Comparison of ENCODE assay signal across 19 cellular contexts in genomic region chr6:90947184-90948064, GRCh38.
DNase-seq lines count a peak whose midpoint lies in the region; ATAC-seq and TF ChIP-seq lines count a peak whose summit lies in the region.
"Had no signal": no experiment of that assay in that cellular context is flagged by ENCODE, and none has a peak within 500 bp of the region (broad histone marks: within the 10 kb centered on the region; RNA-seq: fewer than 3 reads in every experiment).

No MANE protein-coding gene starts in this region.

- H3K4me1 ChIP-seq in mesenchymal stem cell (ENCODE audit: control insufficient read depth, insufficient read depth, low read depth, low read length) = no peaks in the 10 kb centered on the region

- no peak overlapping the region for H3K9ac ChIP-seq in mesenchymal stem cell (ENCODE audit: low read length)
- H3K9ac ChIP-seq: GM23248 had no signal

- H3K36me3 Mint-ChIP-seq in activated CD4-positive, alpha-beta T cell treated with anti-CD3 and anti-CD28 coated beads, Interleukin-2, amount 10 ng/mL, durations not matched to agents 24 days and 14 days (ENCODE audit: low read depth) = no peaks in the 10 kb centered on the region
- H3K36me3 Mint-ChIP-seq in WTC11 = no peaks in the 10 kb centered on the region
- H3K36me3 Mint-ChIP-seq: CD4-positive, alpha-beta memory T cell had no signal

- H3K27ac ChIP-seq in mesenchymal stem cell (ENCODE audit: low read length, poor library complexity, severe bottlenecking) = no peak overlapping the region
- H3K27ac ChIP-seq: GM23248 had no signal

- H3K4me3 Mint-ChIP-seq in activated CD4-positive, alpha-beta T cell treated with anti-CD3 and anti-CD28 coated beads, Interleukin-2, amount 10 ng/mL, durations not matched to agents 24 days and 14 days = no peak overlapping the region
- no peak overlapping the region for H3K4me3 Mint-ChIP-seq in WTC11
- H3K4me3 Mint-ChIP-seq in stimulated activated naive CD8-positive, alpha-beta T cell treated with anti-CD3 and anti-CD28 coated beads, Interleukin-15, amount 100 ng/mL, for 72 hours = no peak overlapping the region
- H3K4me3 Mint-ChIP-seq: CD4-positive, alpha-beta memory T cell had no signal

- H2BK120ac ChIP-seq in mesenchymal stem cell (ENCODE audit: low read depth, low read length) = no peak overlapping the region

- H3K4me3 ChIP-seq in mesenchymal stem cell (ENCODE audit: insufficient read depth in 1 of 2, low read depth in 1 of 2, low read length in 2 of 2) = no peak overlapping the region
- H3K4me3 ChIP-seq: GM23248 had no signal

- H3K14ac ChIP-seq in mesenchymal stem cell (ENCODE audit: low read length in 2 of 2) = peak overlapping the region in 1 of 2 experiments; percentile 59

- peak overlapping the region; percentile 56 for H4K91ac ChIP-seq in mesenchymal stem cell (ENCODE audit: low read length)

- intact Hi-C loops in activated CD4-positive, alpha-beta T cell treated with anti-CD3 and anti-CD28 coated beads, Interleukin-2, amount 10 ng/mL, durations not matched to agents 24 days and 14 days (cut with micrococcal nuclease) = no loop called here

- H3K27me3 ChIP-seq in mesenchymal stem cell (ENCODE audit: control insufficient read depth in 1 of 2, insufficient read depth in 1 of 2, low read length in 2 of 2) = no peaks in the 10 kb centered on the region

- no peaks in the 10 kb centered on the region for H3K36me3 ChIP-seq in mesenchymal stem cell (ENCODE audit: control insufficient read depth in 1 of 2, insufficient read depth in 2 of 2, low read depth in 1 of 2, low read length in 2 of 2)

- H3K79me1 ChIP-seq in mesenchymal stem cell (replicated peaks; ENCODE audit: low read length, poor library complexity, severe bottlenecking) = no peaks in the 10 kb centered on the region

- no peak overlapping the region for H3K23ac ChIP-seq in mesenchymal stem cell (ENCODE audit: low read length in 2 of 2)

- TF ChIP-seq CTCF in WTC11 (IDR thresholded peaks at IDR 0.05) = no peak

- ATAC-seq in WTC11 = peak; percentile 41
- ATAC-seq in stimulated activated naive CD8-positive, alpha-beta T cell treated with anti-CD3 and anti-CD28 coated beads, Interleukin-15, amount 100 ng/mL, for 72 hours = peak; percentile 43

- 94% methylated on average over 29 of the region's 29 CpGs for WGBS in mesenchymal stem cell

- POLR2A ChIA-PET in WTC11 (lab: Charles Lee) = no interaction called here

- DNase-seq in activated CD4-positive, alpha-beta T cell treated with anti-CD3 and anti-CD28 coated beads, Interleukin-2, amount 10 ng/mL, durations not matched to agents 24 days and 14 days = peak; percentile 44
- DNase-seq in activated CD4-positive, alpha-beta T cell treated with anti-CD3 and anti-CD28 coated beads for 4 hours = no peak
- DNase-seq in WTC11 (ENCODE audit: low spot score) (no peak), mesenchymal stem cell (no peak), CD1c-positive myeloid dendritic cell (ENCODE audit: extremely low spot score) (no peak), NCI-H2227 (lab: John Stamatoyannopoulos, UW; ENCODE audit: unreplicated experiment) (no peak)
- DNase-seq in stimulated activated naive CD8-positive, alpha-beta T cell treated with anti-CD3 and anti-CD28 coated beads, Interleukin-15, amount 100 ng/mL, for 72 hours = no peak
- no peak for DNase-seq in stimulated activated CD4-positive, alpha-beta T cell treated with anti-CD3 and anti-CD28 coated beads, Interleukin-4, amount 100 ng/mL, for 4 hours
- DNase-seq: 8988T, Calu3, GF-D8, GM23248, KG1, NCI-H1105 treated with DMSO at 0.1 percent for 48 hours, NCI-H1694 treated with DMSO at 0.1 percent for 48 hours, NCI-H510A treated with DMSO at 0.1 percent for 48 hours, NCI-H82, RPMI8226 had no signal

- no peak overlapping the region for H3K18ac ChIP-seq in mesenchymal stem cell (ENCODE audit: low read depth in 1 of 2, low read length in 2 of 2)

- no peaks in the 10 kb centered on the region for H3K4me1 Mint-ChIP-seq in activated CD4-positive, alpha-beta T cell treated with anti-CD3 and anti-CD28 coated beads, Interleukin-2, amount 10 ng/mL, durations not matched to agents 24 days and 14 days
- H3K4me1 Mint-ChIP-seq in WTC11 = no peaks in the 10 kb centered on the region
- no peaks in the 10 kb centered on the region for H3K4me1 Mint-ChIP-seq in stimulated activated naive CD8-positive, alpha-beta T cell treated with anti-CD3 and anti-CD28 coated beads, Interleukin-15, amount 100 ng/mL, for 72 hours
- H3K4me1 Mint-ChIP-seq: CD4-positive, alpha-beta memory T cell had no signal

- CTCF ChIA-PET in WTC11 (lab: Charles Lee) = no interaction called here

- H3K27me3 Mint-ChIP-seq in activated CD4-positive, alpha-beta T cell treated with anti-CD3 and anti-CD28 coated beads, Interleukin-2, amount 10 ng/mL, durations not matched to agents 24 days and 14 days = peaks cover 2% of the 10 kb centered on the region
- H3K27me3 Mint-ChIP-seq in WTC11 (ENCODE audit: low read depth) = no peaks in the 10 kb centered on the region
- no peaks in the 10 kb centered on the region for H3K27me3 Mint-ChIP-seq in stimulated activated naive CD8-positive, alpha-beta T cell treated with anti-CD3 and anti-CD28 coated beads, Interleukin-15, amount 100 ng/mL, for 72 hours
- H3K27me3 Mint-ChIP-seq: CD4-positive, alpha-beta memory T cell had no signal

- H3K9me3 ChIP-seq in mesenchymal stem cell (ENCODE audit: control insufficient read depth, low read length) = no peaks in the 10 kb centered on the region

- no peak overlapping the region for H3K4me2 ChIP-seq in mesenchymal stem cell (ENCODE audit: low read length, poor library complexity, severe bottlenecking)

- no peak overlapping the region for H2AFZ ChIP-seq in mesenchymal stem cell (ENCODE audit: low read depth, low read length)
- H2AFZ ChIP-seq: GM23248 had no signal

- peak overlapping the region; percentile 19 for H2BK15ac ChIP-seq in mesenchymal stem cell (ENCODE audit: low read depth, poor library complexity, severe bottlenecking)

- H2BK12ac ChIP-seq in mesenchymal stem cell (ENCODE audit: low read length in 2 of 2) = peak overlapping the region in 1 of 2 experiments; percentile 24

- H2BK5ac ChIP-seq in mesenchymal stem cell (ENCODE audit: low read depth, low read length, poor library complexity, severe bottlenecking) = no peak overlapping the region

- no peak overlapping the region for H3K4ac ChIP-seq in mesenchymal stem cell (ENCODE audit: low read depth in 1 of 2, low read length in 2 of 2)

- no peak overlapping the region for H2AK5ac ChIP-seq in mesenchymal stem cell (ENCODE audit: low read length, severe bottlenecking)

- H3K9me3 Mint-ChIP-seq in activated CD4-positive, alpha-beta T cell treated with anti-CD3 and anti-CD28 coated beads, Interleukin-2, amount 10 ng/mL, durations not matched to agents 24 days and 14 days = no peaks in the 10 kb centered on the region
- H3K9me3 Mint-ChIP-seq in WTC11 = no peaks in the 10 kb centered on the region
- no peaks in the 10 kb centered on the region for H3K9me3 Mint-ChIP-seq in stimulated activated naive CD8-positive, alpha-beta T cell treated with anti-CD3 and anti-CD28 coated beads, Interleukin-15, amount 100 ng/mL, for 72 hours
- H3K9me3 Mint-ChIP-seq: CD4-positive, alpha-beta memory T cell had no signal

- H3K27ac Mint-ChIP-seq in activated CD4-positive, alpha-beta T cell treated with anti-CD3 and anti-CD28 coated beads, Interleukin-2, amount 10 ng/mL, durations not matched to agents 24 days and 14 days = no peak overlapping the region
- H3K27ac Mint-ChIP-seq in WTC11 = no peak overlapping the region
- H3K27ac Mint-ChIP-seq in stimulated activated naive CD8-positive, alpha-beta T cell treated with anti-CD3 and anti-CD28 coated beads, Interleukin-15, amount 100 ng/mL, for 72 hours = no peak overlapping the region
- H3K27ac Mint-ChIP-seq: CD4-positive, alpha-beta memory T cell had no signal

- H4K8ac ChIP-seq in mesenchymal stem cell (ENCODE audit: low read length) = no peak overlapping the region

TF ChIP-seq in WTC11, 78 proteins besides CTCF, POLR2A, EP300 and RAD21:
- TF ChIP-seq MXD4 (CRISPR knock-in tag; IDR thresholded peaks at IDR 0.05; ENCODE audit: borderline replicate concordance) (no peak), ATF6 (CRISPR knock-in tag; IDR thresholded peaks at IDR 0.05) (no peak), CREB1 (CRISPR knock-in tag; IDR thresholded peaks at IDR 0.05) (no peak), ZNF121 (CRISPR knock-in tag; IDR thresholded peaks at IDR 0.05) (no peak), FOXJ3 (CRISPR knock-in tag; IDR thresholded peaks at IDR 0.05; ENCODE audit: borderline replicate concordance) (no peak), ETV6 (CRISPR knock-in tag; IDR thresholded peaks at IDR 0.05) (no peak)
TF ChIP-seq in WTC11: peak in this region for 0.
